Comparison of ENCODE assay signal across 15 cellular contexts in the genomic region with DNA sequence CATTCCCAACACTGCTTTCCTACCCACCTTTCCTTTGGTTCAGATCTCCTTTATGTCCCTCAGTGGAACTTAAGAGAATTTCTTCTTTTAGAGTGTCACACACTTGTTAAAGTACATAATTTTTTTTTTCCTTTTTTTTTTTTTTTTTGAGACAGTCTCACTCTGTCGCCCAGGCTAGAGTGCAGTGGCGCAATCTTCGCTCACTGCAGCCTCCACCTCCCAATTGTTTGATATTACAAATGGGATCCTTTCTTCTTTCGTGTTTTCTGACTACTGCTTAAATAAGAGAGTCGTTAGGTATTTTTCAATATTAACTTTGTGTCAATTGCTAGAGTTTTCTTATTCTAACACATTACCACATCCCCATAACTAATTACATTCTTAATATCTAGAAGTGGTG. TPM values are rescaled to one million over a fixed set of nuclear protein-coding genes. Genes with fewer than 3 reads are reported as not detected.
A peak's percentile ranks its signal among the peaks of the same experiment; 100 is the strongest.
DNase-seq lines count a peak whose midpoint lies in the region; ATAC-seq and TF ChIP-seq lines count a peak whose summit lies in the region.
"Had no signal": no experiment of that assay in that cellular context is flagged by ENCODE, and none has a peak within 500 bp of the region (broad histone marks: within the 10 kb centered on the region; RNA-seq: fewer than 3 reads in every experiment).

No MANE protein-coding gene starts in this region.

- peaks cover 58% of the 10 kb centered on the region for H3K36me3 Mint-ChIP-seq in activated CD8-positive, alpha-beta T cell treated with anti-CD3 and anti-CD28 coated beads for 36 hours (ENCODE audit: low read depth)
- H3K36me3 Mint-ChIP-seq in activated CD8-positive, alpha-beta T cell treated with anti-CD3 and anti-CD28 coated beads, Interleukin-2, amount 10 ng/mL, durations not matched to agents 7 days and 5 days (ENCODE audit: low read depth): peaks cover 52% of the 10 kb centered on the region
- H3K36me3 Mint-ChIP-seq in stimulated activated memory B cell treated with anti-CD40 and anti-IgM and Interleukin-4, amounts not matched to agents 10 μg/mL and 1 μg/mL and 100 μg/mL, for 72 hours: peaks cover 40% of the 10 kb centered on the region
- H3K36me3 Mint-ChIP-seq in activated naive CD8-positive, alpha-beta T cell treated with anti-CD3 and anti-CD28 coated beads, Interleukin-2, amount 50 U/mL, for 24 hours (ENCODE audit: low read depth): peaks cover 70% of the 10 kb centered on the region

- ATAC-seq in activated CD8-positive, alpha-beta T cell treated with anti-CD3 and anti-CD28 coated beads for 36 hours: no peak
- ATAC-seq in activated CD8-positive, alpha-beta T cell treated with anti-CD3 and anti-CD28 coated beads, Interleukin-2, amount 10 ng/mL, durations not matched to agents 7 days and 5 days: no peak
- peak; percentile 68 for ATAC-seq in left lobe of liver
- no peak for ATAC-seq in stimulated activated memory B cell treated with anti-CD40 and anti-IgM and Interleukin-4, amounts not matched to agents 10 μg/mL and 1 μg/mL and 100 μg/mL, for 72 hours
- no peak for ATAC-seq in activated naive CD8-positive, alpha-beta T cell treated with anti-CD3 and anti-CD28 coated beads, Interleukin-2, amount 50 U/mL, for 24 hours
- no peak for ATAC-seq in GM21528 (IDR thresholded peaks at IDR 0.05; ENCODE audit: low FRiP score, unreplicated experiment)

- peaks cover 70% of the 10 kb centered on the region for H4K20me1 ChIP-seq in PC-9 (ENCODE audit: insufficient read depth)

- no peak for DNase-seq in activated CD8-positive, alpha-beta T cell treated with anti-CD3 and anti-CD28 coated beads for 36 hours
- no peak for DNase-seq in activated CD8-positive, alpha-beta T cell treated with anti-CD3 and anti-CD28 coated beads, Interleukin-2, amount 10 ng/mL, durations not matched to agents 7 days and 5 days
- DNase-seq in PC-9 (no peak), left lobe of liver (ENCODE audit: low spot score) (no peak), BE2C (no peak)
- DNase-seq in activated naive CD8-positive, alpha-beta T cell treated with anti-CD3 and anti-CD28 coated beads, Interleukin-2, amount 50 U/mL, for 24 hours: no peak
- DNase-seq: 8988T; Calu3; CD4-positive, alpha-beta memory T cell; GF-D8; NCI-H1105 treated with DMSO at 0.1 percent for 48 hours; NCI-H1694; Peyer's patch had no signal

- POLR2A ChIA-PET in activated CD8-positive, alpha-beta T cell treated with anti-CD3 and anti-CD28 coated beads for 36 hours (lab: Charles Lee): interaction anchor here (1.1 kb wide), 1 partner anchor 14 kb away, joined by 4 read pairs; no protein-coding TSS in a partner anchor
- POLR2A ChIA-PET in activated CD8-positive, alpha-beta T cell treated with anti-CD3 and anti-CD28 coated beads, Interleukin-2, amount 10 ng/mL, durations not matched to agents 7 days and 5 days (lab: Charles Lee): no interaction called here
- POLR2A ChIA-PET in PC-9 (lab: Charles Lee; ENCODE audit: unreplicated experiment): interaction anchor here (0.8 kb wide), 1 partner anchor 20 kb away, joined by 7 read pairs; no protein-coding TSS in a partner anchor

- no peak overlapping the region for H3K4me3 Mint-ChIP-seq in activated CD8-positive, alpha-beta T cell treated with anti-CD3 and anti-CD28 coated beads for 36 hours
- H3K4me3 Mint-ChIP-seq in activated CD8-positive, alpha-beta T cell treated with anti-CD3 and anti-CD28 coated beads, Interleukin-2, amount 10 ng/mL, durations not matched to agents 7 days and 5 days: no peak overlapping the region
- no peak overlapping the region for H3K4me3 Mint-ChIP-seq in stimulated activated memory B cell treated with anti-CD40 and anti-IgM and Interleukin-4, amounts not matched to agents 10 μg/mL and 1 μg/mL and 100 μg/mL, for 72 hours
- H3K4me3 Mint-ChIP-seq in activated naive CD8-positive, alpha-beta T cell treated with anti-CD3 and anti-CD28 coated beads, Interleukin-2, amount 50 U/mL, for 24 hours: no peak overlapping the region

- peak overlapping the region; percentile 13; the same call in 1 of the 2 replicates for H3K27ac ChIP-seq in PC-9
- H3K27ac ChIP-seq: Peyer's patch had no signal

- peaks cover 34% of the 10 kb centered on the region; the same call in 1 of the 2 replicates for H3F3A ChIP-seq in PC-9 (ENCODE audit: insufficient read depth, low read depth)

- peak overlapping the region; percentile 31 for H3K27ac Mint-ChIP-seq in activated CD8-positive, alpha-beta T cell treated with anti-CD3 and anti-CD28 coated beads for 36 hours
- H3K27ac Mint-ChIP-seq in activated CD8-positive, alpha-beta T cell treated with anti-CD3 and anti-CD28 coated beads, Interleukin-2, amount 10 ng/mL, durations not matched to agents 7 days and 5 days: no peak overlapping the region
- H3K27ac Mint-ChIP-seq in stimulated activated memory B cell treated with anti-CD40 and anti-IgM and Interleukin-4, amounts not matched to agents 10 μg/mL and 1 μg/mL and 100 μg/mL, for 72 hours: peak overlapping the region; percentile 18
- H3K27ac Mint-ChIP-seq in activated naive CD8-positive, alpha-beta T cell treated with anti-CD3 and anti-CD28 coated beads, Interleukin-2, amount 50 U/mL, for 24 hours: no peak overlapping the region

- no peak for TF ChIP-seq CTCF in activated CD8-positive, alpha-beta T cell treated with anti-CD3 and anti-CD28 coated beads for 36 hours (IDR thresholded peaks at IDR 0.05)
- no peak for TF ChIP-seq CTCF in PC-9 (conservative IDR thresholded peaks at IDR 0.05)
- no peak for TF ChIP-seq CTCF in BE2C (IDR thresholded peaks at IDR 0.05; ENCODE audit: low read depth, low read length)

- H3K9me3 Mint-ChIP-seq in activated CD8-positive, alpha-beta T cell treated with anti-CD3 and anti-CD28 coated beads for 36 hours: no peaks in the 10 kb centered on the region
- H3K9me3 Mint-ChIP-seq in activated CD8-positive, alpha-beta T cell treated with anti-CD3 and anti-CD28 coated beads, Interleukin-2, amount 10 ng/mL, durations not matched to agents 7 days and 5 days (ENCODE audit: insufficient read depth): no peaks in the 10 kb centered on the region
- no peaks in the 10 kb centered on the region for H3K9me3 Mint-ChIP-seq in stimulated activated memory B cell treated with anti-CD40 and anti-IgM and Interleukin-4, amounts not matched to agents 10 μg/mL and 1 μg/mL and 100 μg/mL, for 72 hours
- H3K9me3 Mint-ChIP-seq in activated naive CD8-positive, alpha-beta T cell treated with anti-CD3 and anti-CD28 coated beads, Interleukin-2, amount 50 U/mL, for 24 hours: no peaks in the 10 kb centered on the region
- H3K9me3 Mint-ChIP-seq: CD4-positive, alpha-beta memory T cell had no signal

- H3K9me3 ChIP-seq in PC-9 (ENCODE audit: insufficient read depth, low read depth) (no peaks in the 10 kb centered on the region), BE2C (no peaks in the 10 kb centered on the region)
- H3K9me3 ChIP-seq: Peyer's patch had no signal

- H3K4me3 ChIP-seq in PC-9: no peak overlapping the region
- H3K4me3 ChIP-seq in BE2C (ENCODE audit: low read depth, low read length): no peak overlapping the region
- H3K4me3 ChIP-seq: Peyer's patch had no signal

- CTCF ChIA-PET in activated CD8-positive, alpha-beta T cell treated with anti-CD3 and anti-CD28 coated beads for 36 hours (lab: Charles Lee): no interaction called here
- CTCF ChIA-PET in activated CD8-positive, alpha-beta T cell treated with anti-CD3 and anti-CD28 coated beads, Interleukin-2, amount 10 ng/mL, durations not matched to agents 7 days and 5 days (lab: Charles Lee): no interaction called here
- CTCF ChIA-PET in PC-9 (lab: Charles Lee): no interaction called here

- no peaks in the 10 kb centered on the region for H3K9me2 ChIP-seq in PC-9 (ENCODE audit: insufficient read depth)

- peaks cover 96% of the 10 kb centered on the region for H3K79me2 ChIP-seq in PC-9 (ENCODE audit: low read depth)

- H3K36me3 ChIP-seq in PC-9 (ENCODE audit: low read depth) (peaks cover 35% of the 10 kb centered on the region), BE2C (peaks cover 52% of the 10 kb centered on the region)

- no peaks in the 10 kb centered on the region for H3K4me1 ChIP-seq in PC-9 (replicated peaks; ENCODE audit: insufficient read depth)
- no peaks in the 10 kb centered on the region for H3K4me1 ChIP-seq in BE2C
- H3K4me1 ChIP-seq: Peyer's patch had no signal

- peaks cover 63% of the 10 kb centered on the region for H3K4me1 Mint-ChIP-seq in activated CD8-positive, alpha-beta T cell treated with anti-CD3 and anti-CD28 coated beads for 36 hours (ENCODE audit: low read depth)
- H3K4me1 Mint-ChIP-seq in activated CD8-positive, alpha-beta T cell treated with anti-CD3 and anti-CD28 coated beads, Interleukin-2, amount 10 ng/mL, durations not matched to agents 7 days and 5 days (ENCODE audit: low read depth): peaks cover 41% of the 10 kb centered on the region
- H3K4me1 Mint-ChIP-seq in stimulated activated memory B cell treated with anti-CD40 and anti-IgM and Interleukin-4, amounts not matched to agents 10 μg/mL and 1 μg/mL and 100 μg/mL, for 72 hours: peaks cover 49% of the 10 kb centered on the region
- H3K4me1 Mint-ChIP-seq in activated naive CD8-positive, alpha-beta T cell treated with anti-CD3 and anti-CD28 coated beads, Interleukin-2, amount 50 U/mL, for 24 hours: peaks cover 70% of the 10 kb centered on the region

- no peaks in the 10 kb centered on the region for H3K27me3 ChIP-seq in PC-9 (ENCODE audit: insufficient read depth, low read depth)
- no peaks in the 10 kb centered on the region for H3K27me3 ChIP-seq in BE2C
- H3K27me3 ChIP-seq: Peyer's patch had no signal

- intact Hi-C loops in activated CD8-positive, alpha-beta T cell treated with anti-CD3 and anti-CD28 coated beads for 36 hours (cut with micrococcal nuclease): no loop called here
- intact Hi-C loops in PC-9 (cut with micrococcal nuclease; ENCODE audit: unreplicated experiment): no loop called here

- H3K4me2 ChIP-seq in PC-9: no peak overlapping the region

- BruUV-seq in PC-9 (replicated peaks; lab: Mats Ljungman, UMichigan): no TSS peak

- no peak overlapping the region for H2AFZ ChIP-seq in PC-9

- no peaks in the 10 kb centered on the region for H3K27me3 Mint-ChIP-seq in activated CD8-positive, alpha-beta T cell treated with anti-CD3 and anti-CD28 coated beads for 36 hours
- H3K27me3 Mint-ChIP-seq in activated CD8-positive, alpha-beta T cell treated with anti-CD3 and anti-CD28 coated beads, Interleukin-2, amount 10 ng/mL, durations not matched to agents 7 days and 5 days (ENCODE audit: low read depth): no peaks in the 10 kb centered on the region
- no peaks in the 10 kb centered on the region for H3K27me3 Mint-ChIP-seq in stimulated activated memory B cell treated with anti-CD40 and anti-IgM and Interleukin-4, amounts not matched to agents 10 μg/mL and 1 μg/mL and 100 μg/mL, for 72 hours
- no peaks in the 10 kb centered on the region for H3K27me3 Mint-ChIP-seq in activated naive CD8-positive, alpha-beta T cell treated with anti-CD3 and anti-CD28 coated beads, Interleukin-2, amount 50 U/mL, for 24 hours
- H3K27me3 Mint-ChIP-seq: CD4-positive, alpha-beta memory T cell had no signal

RNA-seq across cellular contexts. Expression of gene NUP153, which starts 29.1 kb away (rescaled TPM):
- 10 to 100 TPM; 76.4 to 78.2 TPM for total RNA-seq in activated CD8-positive, alpha-beta T cell treated with anti-CD3 and anti-CD28 coated beads for 36 hours
- 10 to 100 TPM; 72.2 to 73.6 TPM for total RNA-seq in activated CD8-positive, alpha-beta T cell treated with anti-CD3 and anti-CD28 coated beads, Interleukin-2, amount 10 ng/mL, durations not matched to agents 7 days and 5 days
- total RNA-seq in PC-9 (2021): 50.7 and 74.1 TPM in 2 replicates
- 13.5 TPM for total RNA-seq in left lobe of liver
- 24.9 TPM for polyA plus RNA-seq in BE2C (2012; ENCODE audit: insufficient read depth, insufficient read length, low read depth)

Comparison
In these comparisons a context has a peak if more than half of its experiments do, and no peak if none do; other contexts are left out.
1. H3K27ac Mint-ChIP-seq: peak in activated CD8-positive, alpha-beta T cell treated with anti-CD3 and anti-CD28 coated beads for 36 hours (single experiment) and stimulated activated memory B cell treated with anti-CD40 and anti-IgM and Interleukin-4, amounts not matched to agents 10 μg/mL and 1 μg/mL and 100 μg/mL, for 72 hours (single experiment); none in activated CD8-positive, alpha-beta T cell treated with anti-CD3 and anti-CD28 coated beads, Interleukin-2, amount 10 ng/mL, durations not matched to agents 7 days and 5 days (single experiment) and activated naive CD8-positive, alpha-beta T cell treated with anti-CD3 and anti-CD28 coated beads, Interleukin-2, amount 50 U/mL, for 24 hours (single experiment).